In genomic region chr17:38729886-38730525, GRCh38 we compare ENCODE assay signal across 1 cellular context.
A peak's percentile ranks its signal among the peaks of the same experiment; 100 is the strongest.
TF ChIP-seq lines count a peak whose summit lies in the region.

A gene with protein sequence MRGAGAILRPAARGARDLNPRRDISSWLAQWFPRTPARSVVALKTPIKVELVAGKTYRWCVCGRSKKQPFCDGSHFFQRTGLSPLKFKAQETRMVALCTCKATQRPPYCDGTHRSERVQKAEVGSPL (plus strand): TSS chr17:38730341. CDS start chr17:38730359, 18 bp downstream.

TF ChIP-seq in HepG2, 621 proteins besides CTCF, POLR2A, EP300 and RAD21 (continued from another document and continues in another):
- TF ChIP-seq, protein P1, sequence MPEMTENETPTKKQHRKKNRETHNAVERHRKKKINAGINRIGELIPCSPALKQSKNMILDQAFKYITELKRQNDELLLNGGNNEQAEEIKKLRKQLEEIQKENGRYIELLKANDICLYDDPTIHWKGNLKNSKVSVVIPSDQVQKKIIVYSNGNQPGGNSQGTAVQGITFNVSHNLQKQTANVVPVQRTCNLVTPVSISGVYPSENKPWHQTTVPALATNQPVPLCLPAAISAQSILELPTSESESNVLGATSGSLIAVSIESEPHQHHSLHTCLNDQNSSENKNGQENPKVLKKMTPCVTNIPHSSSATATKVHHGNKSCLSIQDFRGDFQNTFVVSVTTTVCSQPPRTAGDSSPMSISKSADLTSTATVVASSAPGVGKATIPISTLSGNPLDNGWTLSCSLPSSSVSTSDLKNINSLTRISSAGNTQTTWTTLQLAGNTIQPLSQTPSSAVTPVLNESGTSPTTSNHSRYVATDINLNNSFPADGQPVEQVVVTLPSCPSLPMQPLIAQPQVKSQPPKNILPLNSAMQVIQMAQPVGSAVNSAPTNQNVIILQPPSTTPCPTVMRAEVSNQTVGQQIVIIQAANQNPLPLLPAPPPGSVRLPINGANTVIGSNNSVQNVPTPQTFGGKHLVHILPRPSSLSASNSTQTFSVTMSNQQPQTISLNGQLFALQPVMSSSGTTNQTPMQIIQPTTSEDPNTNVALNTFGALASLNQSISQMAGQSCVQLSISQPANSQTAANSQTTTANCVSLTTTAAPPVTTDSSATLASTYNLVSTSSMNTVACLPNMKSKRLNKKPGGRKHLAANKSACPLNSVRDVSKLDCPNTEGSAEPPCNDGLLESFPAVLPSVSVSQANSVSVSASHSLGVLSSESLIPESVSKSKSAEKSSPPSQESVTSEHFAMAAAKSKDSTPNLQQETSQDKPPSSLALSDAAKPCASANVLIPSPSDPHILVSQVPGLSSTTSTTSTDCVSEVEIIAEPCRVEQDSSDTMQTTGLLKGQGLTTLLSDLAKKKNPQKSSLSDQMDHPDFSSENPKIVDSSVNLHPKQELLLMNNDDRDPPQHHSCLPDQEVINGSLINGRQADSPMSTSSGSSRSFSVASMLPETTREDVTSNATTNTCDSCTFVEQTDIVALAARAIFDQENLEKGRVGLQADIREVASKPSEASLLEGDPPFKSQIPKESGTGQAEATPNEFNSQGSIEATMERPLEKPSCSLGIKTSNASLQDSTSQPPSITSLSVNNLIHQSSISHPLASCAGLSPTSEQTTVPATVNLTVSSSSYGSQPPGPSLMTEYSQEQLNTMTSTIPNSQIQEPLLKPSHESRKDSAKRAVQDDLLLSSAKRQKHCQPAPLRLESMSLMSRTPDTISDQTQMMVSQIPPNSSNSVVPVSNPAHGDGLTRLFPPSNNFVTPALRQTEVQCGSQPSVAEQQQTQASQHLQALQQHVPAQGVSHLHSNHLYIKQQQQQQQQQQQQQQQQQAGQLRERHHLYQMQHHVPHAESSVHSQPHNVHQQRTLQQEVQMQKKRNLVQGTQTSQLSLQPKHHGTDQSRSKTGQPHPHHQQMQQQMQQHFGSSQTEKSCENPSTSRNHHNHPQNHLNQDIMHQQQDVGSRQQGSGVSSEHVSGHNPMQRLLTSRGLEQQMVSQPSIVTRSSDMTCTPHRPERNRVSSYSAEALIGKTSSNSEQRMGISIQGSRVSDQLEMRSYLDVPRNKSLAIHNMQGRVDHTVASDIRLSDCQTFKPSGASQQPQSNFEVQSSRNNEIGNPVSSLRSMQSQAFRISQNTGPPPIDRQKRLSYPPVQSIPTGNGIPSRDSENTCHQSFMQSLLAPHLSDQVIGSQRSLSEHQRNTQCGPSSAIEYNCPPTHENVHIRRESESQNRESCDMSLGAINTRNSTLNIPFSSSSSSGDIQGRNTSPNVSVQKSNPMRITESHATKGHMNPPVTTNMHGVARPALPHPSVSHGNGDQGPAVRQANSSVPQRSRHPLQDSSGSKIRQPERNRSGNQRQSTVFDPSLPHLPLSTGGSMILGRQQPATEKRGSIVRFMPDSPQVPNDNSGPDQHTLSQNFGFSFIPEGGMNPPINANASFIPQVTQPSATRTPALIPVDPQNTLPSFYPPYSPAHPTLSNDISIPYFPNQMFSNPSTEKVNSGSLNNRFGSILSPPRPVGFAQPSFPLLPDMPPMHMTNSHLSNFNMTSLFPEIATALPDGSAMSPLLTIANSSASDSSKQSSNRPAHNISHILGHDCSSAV (CRISPR knock-in tag; IDR thresholded peaks at IDR 0.05; ENCODE audit: borderline replicate concordance) = no peak
- TF ChIP-seq NBN (conservative IDR thresholded peaks at IDR 0.05) (no peak), ZNF562 (CRISPR knock-in tag; IDR thresholded peaks at IDR 0.05; ENCODE audit: borderline replicate concordance) (no peak), HOXA5 (CRISPR knock-in tag; IDR thresholded peaks at IDR 0.05) (no peak; the same call in 1 of the 2 replicates), KDM2A (CRISPR knock-in tag; IDR thresholded peaks at IDR 0.05; ENCODE audit: borderline replicate concordance, low read depth) (peak; percentile 99), KAT2B (IDR thresholded peaks at IDR 0.05; ENCODE audit: borderline replicate concordance, low read depth, low read length) (no peak), TBP (CRISPR knock-in tag; IDR thresholded peaks at IDR 0.05) (no peak), GABPA (IDR thresholded peaks at IDR 0.05; ENCODE audit: low read depth, low read length) (peak; percentile 51), GABPA (CRISPR knock-in tag; IDR thresholded peaks at IDR 0.05; ENCODE audit: low read depth) (no peak; the same call in 1 of the 2 replicates), PRPF4 (IDR thresholded peaks at IDR 0.05; ENCODE audit: low read depth, low read length, poor library complexity, severe bottlenecking) (no peak), CREM (IDR thresholded peaks at IDR 0.05) (no peak), CREM (CRISPR knock-in tag; IDR thresholded peaks at IDR 0.05) (no peak), TP53 (CRISPR knock-in tag; conservative IDR thresholded peaks at IDR 0.05) (no peak), ZNF530 (CRISPR knock-in tag; IDR thresholded peaks at IDR 0.05; ENCODE audit: low read depth) (no peak), ZMYM4 (CRISPR knock-in tag; IDR thresholded peaks at IDR 0.05) (no peak), RFXAP (CRISPR knock-in tag; IDR thresholded peaks at IDR 0.05; ENCODE audit: borderline replicate concordance) (no peak; the same call in 1 of the 2 replicates), BRCA1 (CRISPR knock-in tag; IDR thresholded peaks at IDR 0.05) (no peak), ERF (CRISPR knock-in tag; IDR thresholded peaks at IDR 0.05) (peak; percentile 58), ZNF503 (CRISPR knock-in tag; IDR thresholded peaks at IDR 0.05) (peak; percentile 58; the same call in 1 of the 2 replicates), TSC22D2 (CRISPR knock-in tag; IDR thresholded peaks at IDR 0.05; ENCODE audit: borderline replicate concordance) (no peak), RARA (CRISPR knock-in tag; IDR thresholded peaks at IDR 0.05) (no peak), THAP11 (CRISPR knock-in tag; IDR thresholded peaks at IDR 0.05) (peak; percentile 60; the same call in 1 of the 2 replicates), SAFB2 (CRISPR knock-in tag; IDR thresholded peaks at IDR 0.05; ENCODE audit: borderline replicate concordance, low read depth) (peak; percentile 31; the same call in 1 of the 2 replicates), MTF2 (CRISPR knock-in tag; IDR thresholded peaks at IDR 0.05; ENCODE audit: borderline replicate concordance) (no peak), ZNF235 (CRISPR knock-in tag; IDR thresholded peaks at IDR 0.05; ENCODE audit: borderline replicate concordance) (no peak), ZSCAN9 (CRISPR knock-in tag; IDR thresholded peaks at IDR 0.05; ENCODE audit: borderline replicate concordance) (no peak), ZNF672 (CRISPR knock-in tag; IDR thresholded peaks at IDR 0.05) (no peak), ZNF749 (CRISPR knock-in tag; IDR thresholded peaks at IDR 0.05; ENCODE audit: borderline replicate concordance) (peak; percentile 28; the same call in 1 of the 2 replicates), CHD2 (IDR thresholded peaks at IDR 0.05; ENCODE audit: low read depth, low read length) (no peak), PHF20 (CRISPR knock-in tag; IDR thresholded peaks at IDR 0.05) (no peak), ZNF7 (CRISPR knock-in tag; IDR thresholded peaks at IDR 0.05) (no peak), ZNF589 (CRISPR knock-in tag; conservative IDR thresholded peaks at IDR 0.05) (no peak), DDIT3 (CRISPR knock-in tag; IDR thresholded peaks at IDR 0.05) (no peak), MZF1 (CRISPR knock-in tag; IDR thresholded peaks at IDR 0.05; ENCODE audit: borderline replicate concordance) (no peak), STAG1 (CRISPR knock-in tag; IDR thresholded peaks at IDR 0.05) (peak; percentile 54), MEIS2 (CRISPR knock-in tag; IDR thresholded peaks at IDR 0.05) (peak; percentile 76), BHLHE40 (IDR thresholded peaks at IDR 0.05; ENCODE audit: low read length) (peak; percentile 50; the same call in 1 of the 2 replicates), ZNF547 (CRISPR knock-in tag; IDR thresholded peaks at IDR 0.05) (no peak; the same call in 1 of the 2 replicates), ZNF354B (CRISPR knock-in tag; IDR thresholded peaks at IDR 0.05) (no peak), GFI1 (CRISPR knock-in tag; IDR thresholded peaks at IDR 0.05; ENCODE audit: borderline replicate concordance) (no peak), TRIM24 (CRISPR knock-in tag; IDR thresholded peaks at IDR 0.05) (no peak), KLF9 (CRISPR knock-in tag; IDR thresholded peaks at IDR 0.05; ENCODE audit: low read depth) (no peak), ZNF3 (CRISPR knock-in tag; IDR thresholded peaks at IDR 0.05) (no peak), NCOA5 (CRISPR knock-in tag; IDR thresholded peaks at IDR 0.05) (no peak), ZNF616 (CRISPR knock-in tag; IDR thresholded peaks at IDR 0.05; ENCODE audit: low read depth) (peak; percentile 51; the same call in 1 of the 2 replicates), SP140L (CRISPR knock-in tag; IDR thresholded peaks at IDR 0.05; ENCODE audit: borderline replicate concordance) (no peak), PAX8 (CRISPR knock-in tag; IDR thresholded peaks at IDR 0.05; ENCODE audit: borderline replicate concordance) (no peak; the same call in 1 of the 2 replicates), TCF12 (IDR thresholded peaks at IDR 0.05) (no peak), TCF12 (CRISPR knock-in tag; IDR thresholded peaks at IDR 0.05) (peak; percentile 64; the same call in 1 of the 2 replicates), RFX3 (CRISPR knock-in tag; IDR thresholded peaks at IDR 0.05) (no peak), FOXK1 (CRISPR knock-in tag; IDR thresholded peaks at IDR 0.05; ENCODE audit: borderline replicate concordance, low read depth) (no peak), ATF1 (CRISPR knock-in tag; IDR thresholded peaks at IDR 0.05) (no peak), SIN3B (IDR thresholded peaks at IDR 0.05; ENCODE audit: low read length) (no peak), ZNF232 (CRISPR knock-in tag; IDR thresholded peaks at IDR 0.05; ENCODE audit: borderline replicate concordance) (peak; percentile 28; the same call in 1 of the 2 replicates), GMEB2 (CRISPR knock-in tag; IDR thresholded peaks at IDR 0.05; ENCODE audit: low read depth) (no peak), ZNF430 (CRISPR knock-in tag; IDR thresholded peaks at IDR 0.05) (no peak), ZNF629 (CRISPR knock-in tag; conservative IDR thresholded peaks at IDR 0.05) (no peak), SSRP1 (CRISPR knock-in tag; IDR thresholded peaks at IDR 0.05) (no peak), SNRNP70 (IDR thresholded peaks at IDR 0.05; ENCODE audit: low read depth, low read length) (no peak), ZBTB20 (CRISPR knock-in tag; IDR thresholded peaks at IDR 0.05; ENCODE audit: borderline replicate concordance, low read depth) (0 out of 2 replicates have a peak, but pooled peaks have one; percentile 49)
- TF ChIP-seq, protein P2, sequence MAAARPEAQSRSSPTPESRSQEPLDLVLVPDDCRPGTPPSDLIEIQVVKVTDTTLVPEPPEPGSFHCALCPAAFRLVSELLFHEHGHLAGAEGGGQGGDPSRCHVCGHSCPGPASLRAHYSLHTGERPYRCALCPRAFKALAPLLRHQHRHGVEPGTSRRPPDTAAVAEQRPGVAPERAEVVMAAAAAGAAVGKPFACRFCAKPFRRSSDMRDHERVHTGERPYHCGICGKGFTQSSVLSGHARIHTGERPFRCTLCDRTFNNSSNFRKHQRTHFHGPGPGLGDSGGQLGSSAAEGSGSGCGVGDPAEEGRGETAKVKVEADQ (CRISPR knock-in tag; IDR thresholded peaks at IDR 0.05; ENCODE audit: borderline replicate concordance) = peak; percentile 67; the same call in 1 of the 2 replicates
- TF ChIP-seq, protein P3, sequence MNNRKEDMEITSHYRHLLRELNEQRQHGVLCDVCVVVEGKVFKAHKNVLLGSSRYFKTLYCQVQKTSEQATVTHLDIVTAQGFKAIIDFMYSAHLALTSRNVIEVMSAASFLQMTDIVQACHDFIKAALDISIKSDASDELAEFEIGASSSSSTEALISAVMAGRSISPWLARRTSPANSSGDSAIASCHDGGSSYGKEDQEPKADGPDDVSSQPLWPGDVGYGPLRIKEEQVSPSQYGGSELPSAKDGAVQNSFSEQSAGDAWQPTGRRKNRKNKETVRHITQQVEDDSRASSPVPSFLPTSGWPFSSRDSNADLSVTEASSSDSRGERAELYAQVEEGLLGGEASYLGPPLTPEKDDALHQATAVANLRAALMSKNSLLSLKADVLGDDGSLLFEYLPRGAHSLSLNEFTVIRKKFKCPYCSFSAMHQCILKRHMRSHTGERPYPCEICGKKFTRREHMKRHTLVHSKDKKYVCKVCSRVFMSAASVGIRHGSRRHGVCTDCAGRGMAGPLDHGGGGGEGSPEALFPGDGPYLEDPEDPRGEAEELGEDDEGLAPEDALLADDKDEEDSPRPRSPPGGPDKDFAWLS (CRISPR knock-in tag; IDR thresholded peaks at IDR 0.05; ENCODE audit: borderline replicate concordance) = no peak
- TF ChIP-seq, protein P4, sequence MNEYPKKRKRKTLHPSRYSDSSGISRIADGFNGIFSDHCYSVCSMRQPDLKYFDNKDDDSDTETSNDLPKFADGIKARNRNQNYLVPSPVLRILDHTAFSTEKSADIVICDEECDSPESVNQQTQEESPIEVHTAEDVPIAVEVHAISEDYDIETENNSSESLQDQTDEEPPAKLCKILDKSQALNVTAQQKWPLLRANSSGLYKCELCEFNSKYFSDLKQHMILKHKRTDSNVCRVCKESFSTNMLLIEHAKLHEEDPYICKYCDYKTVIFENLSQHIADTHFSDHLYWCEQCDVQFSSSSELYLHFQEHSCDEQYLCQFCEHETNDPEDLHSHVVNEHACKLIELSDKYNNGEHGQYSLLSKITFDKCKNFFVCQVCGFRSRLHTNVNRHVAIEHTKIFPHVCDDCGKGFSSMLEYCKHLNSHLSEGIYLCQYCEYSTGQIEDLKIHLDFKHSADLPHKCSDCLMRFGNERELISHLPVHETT (CRISPR knock-in tag; conservative IDR thresholded peaks at IDR 0.05) = no peak; the same call in 1 of the 2 replicates
